In genomic region chr13:98483636-98484288, GRCh38 we compare ENCODE assay signal across 9 cellular contexts.
DNase-seq lines count a peak whose midpoint lies in the region; ATAC-seq lines count a peak whose summit lies in the region.
"Had no signal": no experiment of that assay in that cellular context is flagged by ENCODE, and none has a peak within 500 bp of the region (broad histone marks: within the 10 kb centered on the region; RNA-seq: fewer than 3 reads in every experiment).

No MANE protein-coding gene starts in this region.

- H3K79me2 ChIP-seq in ACC112 (ENCODE audit: control insufficient read depth, insufficient read depth, low read length, unreplicated experiment), result peaks cover 72% of the 10 kb centered on the region

- peaks cover 16% of the 10 kb centered on the region for H3K36me3 Mint-ChIP-seq in activated naive CD4-positive, alpha-beta T cell treated with anti-CD3 and anti-CD28 coated beads, Interleukin-2, amount 10 ng/mL, durations not matched to agents 7 days and 5 days

- DNase-seq in hippocampal formation (lab: John Stamatoyannopoulos, UW) (no peak), HAP-1 (ENCODE audit: low spot score in 2 of 2) (no peak)
- no peak for DNase-seq in activated naive CD4-positive, alpha-beta T cell treated with anti-CD3 and anti-CD28 coated beads, Interleukin-2, amount 10 ng/mL, durations not matched to agents 7 days and 5 days
- DNase-seq: activated CD4-positive, CD25-positive, alpha-beta regulatory T cell treated with anti-CD3 and anti-CD28 coated beads, Interleukin-2, amount 50 U/mL, for 72 hours had no signal

- H3K9me3 Mint-ChIP-seq in activated naive CD4-positive, alpha-beta T cell treated with anti-CD3 and anti-CD28 coated beads, Interleukin-2, amount 10 ng/mL, durations not matched to agents 7 days and 5 days, result no peaks in the 10 kb centered on the region

- in situ Hi-C loops in HAP-1 (cut with MboI; ENCODE audit: low sequenced_read_pairs), result no loop called here

- no peak overlapping the region for H2AFZ ChIP-seq in ACC112 (ENCODE audit: low read length, unreplicated experiment)

- H3K4me1 ChIP-seq in ACC112 (ENCODE audit: control insufficient read depth, insufficient read depth, low read length, unreplicated experiment), result peaks cover 40% of the 10 kb centered on the region
- H3K4me1 ChIP-seq in HUES6 (ENCODE audit: control insufficient read depth, insufficient read depth, low read length), result peaks cover 68% of the 10 kb centered on the region
- H3K4me1 ChIP-seq in duodenal mucosa (ENCODE audit: control insufficient read depth in 1 of 2, insufficient read depth in 2 of 2, low read length in 2 of 2), result peaks cover 63 to 66% of the 10 kb centered on the region in 2 donors
- H3K4me1 ChIP-seq in muscle layer of duodenum (ENCODE audit: control insufficient read depth in 1 of 2, insufficient read depth in 2 of 2, low read length in 2 of 2), result peaks cover 37 to 56% of the 10 kb centered on the region in 2 donors
- peaks cover 21% of the 10 kb centered on the region for H3K4me1 ChIP-seq in HAP-1

- ATAC-seq in HG02973 (IDR thresholded peaks at IDR 0.05; ENCODE audit: unreplicated experiment), result no peak

- H3K27me3 ChIP-seq in ACC112 (ENCODE audit: insufficient read depth, low read length) (no peaks in the 10 kb centered on the region), HUES6 (ENCODE audit: control insufficient read depth, insufficient read depth, low read length) (no peaks in the 10 kb centered on the region), duodenal mucosa (ENCODE audit: control insufficient read depth in 1 of 2, insufficient read depth in 2 of 2, low read length in 2 of 2) (no peaks in the 10 kb centered on the region), muscle layer of duodenum (ENCODE audit: low read depth, low read length) (no peaks in the 10 kb centered on the region), HAP-1 (ENCODE audit: low read depth) (no peaks in the 10 kb centered on the region)

- H3K4me3 ChIP-seq in ACC112 (ENCODE audit: low read depth, low read length), result peak overlapping the region; percentile 56
- peak overlapping the region; percentile 35 for H3K4me3 ChIP-seq in HUES6 (ENCODE audit: low read depth, low read length)
- H3K4me3 ChIP-seq in duodenal mucosa (ENCODE audit: low read depth in 1 of 2, low read length in 2 of 2), result peak overlapping the region in 1 of 2 donors; percentile 12
- peak overlapping the region in 1 of 2 donors; percentile 32 for H3K4me3 ChIP-seq in muscle layer of duodenum (ENCODE audit: low read depth in 1 of 2, low read length in 2 of 2)
- H3K4me3 ChIP-seq in HAP-1, result no peak overlapping the region

- no peaks in the 10 kb centered on the region for H3K27me3 Mint-ChIP-seq in activated naive CD4-positive, alpha-beta T cell treated with anti-CD3 and anti-CD28 coated beads, Interleukin-2, amount 10 ng/mL, durations not matched to agents 7 days and 5 days

- H3K27ac Mint-ChIP-seq in activated naive CD4-positive, alpha-beta T cell treated with anti-CD3 and anti-CD28 coated beads, Interleukin-2, amount 10 ng/mL, durations not matched to agents 7 days and 5 days, result no peak overlapping the region

- H3K9me3 ChIP-seq in HUES6 (ENCODE audit: control insufficient read depth, insufficient read depth, low read depth, low read length) (no peaks in the 10 kb centered on the region), duodenal mucosa (ENCODE audit: control insufficient read depth in 1 of 2, low read length in 2 of 2) (no peaks in the 10 kb centered on the region), muscle layer of duodenum (ENCODE audit: control insufficient read depth in 1 of 2, low read length in 2 of 2) (no peaks in the 10 kb centered on the region), HAP-1 (no peaks in the 10 kb centered on the region)

- CTCF ChIA-PET in activated naive CD4-positive, alpha-beta T cell treated with anti-CD3 and anti-CD28 coated beads, Interleukin-2, amount 10 ng/mL, durations not matched to agents 7 days and 5 days (lab: Charles Lee), result interaction anchor here (0.9 to 2.2 kb wide), 3 partner anchors 18 to 73 kb away, joined by 3 to 7 read pairs (median 6); no protein-coding TSS in a partner anchor

- H3K27ac ChIP-seq in ACC112 (ENCODE audit: low read depth, low read length) (peak overlapping the region; percentile 98), HUES6 (ENCODE audit: low read depth, low read length) (peak overlapping the region; percentile 68; the same call in 1 of the 2 replicates), duodenal mucosa (ENCODE audit: low read depth, low read length) (peak overlapping the region; percentile 43), muscle layer of duodenum (ENCODE audit: low read length) (peak overlapping the region; percentile 81)

- H3K36me3 ChIP-seq in ACC112 (ENCODE audit: insufficient read depth, low read length), result no peaks in the 10 kb centered on the region
- H3K36me3 ChIP-seq in HUES6 (ENCODE audit: control insufficient read depth, insufficient read depth, low read length), result peaks cover 3% of the 10 kb centered on the region; the same call in 1 of the 2 replicates
- peaks cover 6 to 8% of the 10 kb centered on the region in 2 donors for H3K36me3 ChIP-seq in duodenal mucosa (ENCODE audit: control insufficient read depth in 1 of 2, insufficient read depth in 2 of 2, low read length in 2 of 2)
- no peaks in the 10 kb centered on the region for H3K36me3 ChIP-seq in muscle layer of duodenum (ENCODE audit: control insufficient read depth in 1 of 2, insufficient read depth in 2 of 2, low read length in 2 of 2)
- H3K36me3 ChIP-seq in HAP-1 (replicated peaks), result no peaks in the 10 kb centered on the region; the same call in 1 of the 2 replicates

- peaks cover 67% of the 10 kb centered on the region for H3K4me1 Mint-ChIP-seq in activated naive CD4-positive, alpha-beta T cell treated with anti-CD3 and anti-CD28 coated beads, Interleukin-2, amount 10 ng/mL, durations not matched to agents 7 days and 5 days

- no peak overlapping the region for H3K4me3 Mint-ChIP-seq in activated naive CD4-positive, alpha-beta T cell treated with anti-CD3 and anti-CD28 coated beads, Interleukin-2, amount 10 ng/mL, durations not matched to agents 7 days and 5 days

- H3K9ac ChIP-seq in HUES6 (ENCODE audit: low read length), result peak overlapping the region; percentile 77
- H3K9ac ChIP-seq in duodenal mucosa (ENCODE audit: low read depth in 1 of 2, low read length in 2 of 2), result peak overlapping the region; percentile 19 to 57

Comparison
In these comparisons a context has a peak if more than half of its experiments do, and no peak if none do; other contexts are left out.
1. H3K27ac ChIP-seq: peak in every context shown above with its lines; median percentile 98 in ACC112; 81 in muscle layer of duodenum; 68 in HUES6; 43 in duodenal mucosa.